In genomic region chr7:73799282-73800141, GRCh38 we compare ENCODE assay signal across 23 cellular contexts. TPM values are rescaled to one million over a fixed set of nuclear protein-coding genes. Genes with fewer than 3 reads are reported as not detected.
A peak's percentile ranks its signal among the peaks of the same experiment; 100 is the strongest.
DNase-seq lines count a peak whose midpoint lies in the region; ATAC-seq, FAIRE-seq and TF ChIP-seq lines count a peak whose summit lies in the region.
"Had no signal": no experiment of that assay in that cellular context is flagged by ENCODE, and none has a peak within 500 bp of the region (broad histone marks: within the 10 kb centered on the region; RNA-seq: fewer than 3 reads in every experiment).

No MANE protein-coding gene starts in this region.

- POLR2A ChIA-PET in K562 (lab: Yijun Ruan, JAX) = interaction anchor here (0.6 kb wide), 1 partner anchor 80 kb away, joined by 3 read pairs; no protein-coding TSS in a partner anchor

- H2AFZ ChIP-seq in K562 (ENCODE audit: low read depth, low read length) = peak overlapping the region; percentile 48
- H2AFZ ChIP-seq: GM23248 had no signal

- H3K27me3 ChIP-seq in K562 (ENCODE audit: control insufficient read depth in 2 of 2, insufficient read depth in 2 of 2, low read length in 2 of 2) = no peaks in the 10 kb centered on the region
- H3K27me3 ChIP-seq: ovary had no signal

- 18% methylated on average over 10 of the region's 10 CpGs for WGBS in K562 (ENCODE audit: insufficient coverage, low coverage, missing lambda C conversion rate)

- no peaks in the 10 kb centered on the region for H3K9me1 ChIP-seq in K562 (ENCODE audit: control insufficient read depth, insufficient read depth, low read length)

- H3K9me3 ChIP-seq in K562 (replicated peaks; ENCODE audit: control insufficient read depth, insufficient read depth, low read depth, low read length) = no peaks in the 10 kb centered on the region
- H3K9me3 ChIP-seq: ovary had no signal

- H3K4me2 ChIP-seq in K562 (ENCODE audit: insufficient read depth, low read length) = no peak overlapping the region

- H3K79me2 ChIP-seq in K562 (ENCODE audit: control insufficient read depth, insufficient read depth, low read length) = no peaks in the 10 kb centered on the region

- no peak for FAIRE-seq in K562 (lab: Jason Lieb, UNC)

- TF ChIP-seq RAD21 in K562 (CRISPR knock-in tag; conservative IDR thresholded peaks at IDR 0.05 in 1 of 2, IDR thresholded peaks at IDR 0.05 in 1 of 2) = no peak

- BruUV-seq in K562 (replicated peaks; lab: Mats Ljungman, UMichigan) = no TSS peak

- H3K27ac ChIP-seq in K562 (ENCODE audit: extremely low read depth, low read depth, low read length) = no peak overlapping the region
- H3K27ac ChIP-seq: C4-2B, GM23248, ovary had no signal

- no peak for TF ChIP-seq CTCF in K562 (IDR thresholded peaks at IDR 0.05 in 2 of 3, conservative IDR thresholded peaks at IDR 0.05 in 1 of 3; ENCODE audit: insufficient read depth in 2 of 3, low read depth in 1 of 3, low read length in 3 of 3)

- TF ChIP-seq EP300 in K562 (IDR thresholded peaks at IDR 0.05; ENCODE audit: low read length) = no peak

- DNase-seq in cardiac septum (ENCODE audit: low spot score) (peak; percentile 26), Right ventricle myocardium inferior (ENCODE audit: missing footprints) (no peak), K562 (ENCODE audit: extremely low read depth in 1 of 4, low spot score in 3 of 4) (no peak), mesenteric fat pad (ENCODE audit: low spot score) (peak; percentile 30), dedifferentiated amniotic fluid mesenchymal stem cell (ENCODE audit: extremely low spot score) (no peak), D341Med (ENCODE audit: low spot score) (no peak), pons (ENCODE audit: low spot score) (no peak)
- no peak for DNase-seq in activated effector memory CD4-positive, alpha-beta T cell treated with Interleukin-2 at 50 U/mL for 16 hours
- DNase-seq: 8988T; activated CD4-positive, alpha-beta memory T cell treated with anti-CD3 and anti-CD28 coated beads for 36 hours; activated T-cell treated with anti-CD3 and anti-CD28 coated beads, Interleukin-2, amount 50 U/mL, for 24 hours; DMS153; GM23248; IMR-90; left ventricle myocardium superior; NCI-H187; NK-92 treated with Interleukin-12 subunit alpha and Interleukin-12 subunit beta, amount 100 ng/mL, for 24 hours; ovary; stimulated activated CD4-positive, alpha-beta T cell treated with anti-CD3 and anti-CD28 coated beads, Interleukin-4, amount 100 ng/mL, for 4 hours had no signal

- H3K36me3 ChIP-seq in K562 (ENCODE audit: control insufficient read depth, insufficient read depth, low read length) = no peaks in the 10 kb centered on the region
- H3K36me3 ChIP-seq: ovary had no signal

- CTCF ChIA-PET in K562 (lab: Yijun Ruan, JAX; ENCODE audit: low intra/inter-chr PET ratio) = no interaction called here

- ATAC-seq in Right ventricle myocardium inferior (no peak), K562 (peak; percentile 42; the same call in 2 of the 3 replicates)
- ATAC-seq: left ventricle myocardium superior, WTC11 had no signal

- intact Hi-C loops in cardiac septum (cut with DNase I) (no loop called here), Right ventricle myocardium inferior (cut with DNase I) (no loop called here), K562 (cut with micrococcal nuclease) (loop anchor here (5.0 kb wide), 1 partner anchor 228 kb away; the partner anchor contains the start of gene ELN)

- no peak overlapping the region for H3K4me3 ChIP-seq in K562
- H3K4me3 ChIP-seq: GM23248, ovary had no signal

- in situ Hi-C loops in K562 (cut with MboI) = no loop called here

- TF ChIP-seq POLR2A in K562 (conservative IDR thresholded peaks at IDR 0.05) = no peak

- no peak overlapping the region for H3K9ac ChIP-seq in K562 (ENCODE audit: insufficient read depth in 1 of 2, low read depth in 2 of 2, low read length in 2 of 2)
- H3K9ac ChIP-seq: GM23248 had no signal

- peaks cover under 1 to 3% of the 10 kb centered on the region in 2 experiments; a peak in 4 of 5 replicates for H3K4me1 ChIP-seq in K562 (replicated peaks in 1 of 2; ENCODE audit: control insufficient read depth in 2 of 2, insufficient read depth in 2 of 2, low read length in 2 of 2)

- no peaks in the 10 kb centered on the region for H4K20me1 ChIP-seq in K562 (replicated peaks; ENCODE audit: control insufficient read depth, insufficient read depth, low read length)

TF ChIP-seq in K562, 482 proteins besides CTCF, POLR2A, EP300 and RAD21:
- peak; percentile 15; the same call in 1 of the 2 replicates for TF ChIP-seq JUND (IDR thresholded peaks at IDR 0.05; ENCODE audit: borderline replicate concordance, low read depth, low read length)
- TF ChIP-seq JUND (tag; IDR thresholded peaks at IDR 0.05; ENCODE audit: borderline replicate concordance, low read depth, low read length) = no peak
- TF ChIP-seq ZNF75A (CRISPR knock-in tag; IDR thresholded peaks at IDR 0.05) = no peak
- peak; percentile 35; the same call in 1 of the 2 replicates for TF ChIP-seq LEF1 (IDR thresholded peaks at IDR 0.05)
TF ChIP-seq in K562: peak in this region for 2.

RNA-seq across cellular contexts. Expression of gene CLDN3, which starts 29.4 kb away (rescaled TPM):
- total RNA-seq in cardiac septum (not detected), Right ventricle myocardium inferior (not detected), K562 (2014; rRNA removed) (not detected in 2 replicates), K562 (2014; rRNA removed; fragmentation: Illumina TruSeq; extraction: Trizol) (not detected in 2 replicates), K562 (2015; rRNA removed; fragmentation: Illumina TruSeq; extraction: Trizol) (not detected in 2 replicates), K562 (2021) (0.29 TPM in 1 of 2 replicates, not detected in the other), mesenteric fat pad (not detected)
- not detected in 2 replicates for total RNA-seq in K562 (2011; cell fraction: chromatin; rRNA removed; ENCODE audit: low replicate concordance)
- total RNA-seq in K562 (2011; cell fraction: nucleolus; rRNA removed) = not detected in 2 replicates
- not detected in 2 replicates for total RNA-seq in K562 (2011; cell fraction: nucleoplasm; rRNA removed)
- polyA plus RNA-seq in K562 (2011; rRNA removed) (not detected in 2 replicates), K562 (2014; fragmentation: Illumina TruSeq; extraction: Trizol) (not detected in 2 replicates), K562 (2014; fragmentation: Nextera tagmentation; extraction: Ambion mirVana) (not detected), K562 (2014; rRNA removed) (not detected in 2 replicates)
- not detected in 2 replicates for polyA plus RNA-seq in K562 (2011; cell fraction: cytosol; rRNA removed)
- polyA plus RNA-seq in K562 (2011; cell fraction: nucleus; rRNA removed) = not detected in 2 replicates
- polyA plus RNA-seq in K562 (2012) = 0.05 TPM in 1 of 2 replicates, not detected in the other
- polyA minus RNA-seq in K562 (2011; rRNA and poly(A)+ RNA removed) = not detected in 2 replicates
- not detected in 2 replicates for polyA minus RNA-seq in K562 (2011; cell fraction: cytosol; rRNA and poly(A)+ RNA removed)
- polyA minus RNA-seq in K562 (2011; cell fraction: nucleus; rRNA and poly(A)+ RNA removed) = not detected in 2 replicates
- total RNA-seq: activated CD4-positive, alpha-beta memory T cell treated with anti-CD3 and anti-CD28 coated beads for 36 hours; GM23248; left ventricle myocardium superior; myocyte had no signal
- polyA plus RNA-seq: GM23248 had no signal

RNA-seq across cellular contexts. Expression of gene CLDN4, which starts 31.3 kb away (rescaled TPM):
- total RNA-seq in cardiac septum = not detected
- total RNA-seq in Right ventricle myocardium inferior = not detected
- total RNA-seq in K562 (2011; cell fraction: chromatin; rRNA removed; ENCODE audit: low replicate concordance) = 1.8 and 2.6 TPM in 2 replicates
- 0.66 and 1.0 TPM in 2 replicates for total RNA-seq in K562 (2011; cell fraction: nucleolus; rRNA removed)
- 2.3 and 2.8 TPM in 2 replicates for total RNA-seq in K562 (2011; cell fraction: nucleoplasm; rRNA removed)
- total RNA-seq in K562 (2014; rRNA removed) = 0.05 and 0.08 TPM in 2 replicates
- total RNA-seq in K562 (2014; rRNA removed; fragmentation: Illumina TruSeq; extraction: Trizol) = 0.06 TPM in 1 of 2 replicates, not detected in the other
- 0.04 and 0.07 TPM in 2 replicates for total RNA-seq in K562 (2015; rRNA removed; fragmentation: Illumina TruSeq; extraction: Trizol)
- 0.60 and 0.63 TPM in 2 replicates for total RNA-seq in K562 (2021)
- 0.06 and 0.37 TPM in 2 replicates for polyA plus RNA-seq in K562 (2011; rRNA removed)
- 0.18 TPM in 2 replicates for polyA plus RNA-seq in K562 (2011; cell fraction: cytosol; rRNA removed)
- polyA plus RNA-seq in K562 (2011; cell fraction: nucleus; rRNA removed) = 0.16 and 0.48 TPM in 2 replicates
- 0.13 and 0.25 TPM in 2 replicates for polyA plus RNA-seq in K562 (2012)
- polyA plus RNA-seq in K562 (2014; fragmentation: Illumina TruSeq; extraction: Trizol) = 0.10 and 0.21 TPM in 2 replicates
- polyA plus RNA-seq in K562 (2014; fragmentation: Nextera tagmentation; extraction: Ambion mirVana) = not detected
- 0.05 and 0.13 TPM in 2 replicates for polyA plus RNA-seq in K562 (2014; rRNA removed)
- 0.07 and 0.66 TPM in 2 replicates for polyA minus RNA-seq in K562 (2011; rRNA and poly(A)+ RNA removed)
- 0.67 TPM in 1 of 2 replicates, not detected in the other for polyA minus RNA-seq in K562 (2011; cell fraction: cytosol; rRNA and poly(A)+ RNA removed)
- polyA minus RNA-seq in K562 (2011; cell fraction: nucleus; rRNA and poly(A)+ RNA removed) = 0.27 TPM in 1 of 2 replicates, not detected in the other
- 0.71 TPM for total RNA-seq in mesenteric fat pad
- total RNA-seq: GM23248, left ventricle myocardium superior, myocyte, skeletal muscle tissue had no signal

RNA-seq across cellular contexts. Expression of gene METTL27, which starts 42.8 kb away (rescaled TPM):
- total RNA-seq in cardiac septum = 0.35 TPM
- 0.27 TPM for total RNA-seq in Right ventricle myocardium inferior
- 1.9 and 4.9 TPM in 2 replicates for total RNA-seq in K562 (2011; cell fraction: chromatin; rRNA removed; ENCODE audit: low replicate concordance)
- 3.6 and 4.8 TPM in 2 replicates for total RNA-seq in K562 (2011; cell fraction: nucleolus; rRNA removed)
- total RNA-seq in K562 (2011; cell fraction: nucleoplasm; rRNA removed) = 2.0 and 5.0 TPM in 2 replicates
- 0.32 and 0.94 TPM in 2 replicates for total RNA-seq in K562 (2014; rRNA removed)
- total RNA-seq in K562 (2014; rRNA removed; fragmentation: Illumina TruSeq; extraction: Trizol) = not detected in 2 replicates
- total RNA-seq in K562 (2015; rRNA removed; fragmentation: Illumina TruSeq; extraction: Trizol) = not detected in 2 replicates
- total RNA-seq in K562 (2021) = 0.42 and 0.73 TPM in 2 replicates
- 0.33 and 0.49 TPM in 2 replicates for polyA plus RNA-seq in K562 (2011; rRNA removed)
- 0.59 and 1.3 TPM in 2 replicates for polyA plus RNA-seq in K562 (2011; cell fraction: cytosol; rRNA removed)
- polyA plus RNA-seq in K562 (2011; cell fraction: nucleus; rRNA removed) = 1.4 and 3.9 TPM in 2 replicates
- 0.25 and 0.58 TPM in 2 replicates for polyA plus RNA-seq in K562 (2012)
- 0.69 TPM in 1 of 2 replicates, not detected in the other for polyA plus RNA-seq in K562 (2014; fragmentation: Illumina TruSeq; extraction: Trizol)
- under 1 TPM in 1 of 2 experiments, not detected in 1; 0.08 TPM for polyA plus RNA-seq in K562 (2014; fragmentation: Nextera tagmentation; extraction: Ambion mirVana)
- 0.35 and 0.82 TPM in 2 replicates for polyA plus RNA-seq in K562 (2014; rRNA removed)
- 0.53 and 1.1 TPM in 2 replicates for polyA minus RNA-seq in K562 (2011; rRNA and poly(A)+ RNA removed)
- polyA minus RNA-seq in K562 (2011; cell fraction: cytosol; rRNA and poly(A)+ RNA removed) = not detected in 2 replicates
- polyA minus RNA-seq in K562 (2011; cell fraction: nucleus; rRNA and poly(A)+ RNA removed) = 1.6 and 1.9 TPM in 2 replicates
- total RNA-seq in mesenteric fat pad = 1.7 TPM

Comparison
In these comparisons a context has a peak if more than half of its experiments do, and no peak if none do; other contexts are left out.
1. DNase-seq: peak in cardiac septum (single experiment) and mesenteric fat pad (single experiment); none in Right ventricle myocardium inferior (single experiment), K562 (0 of 4), dedifferentiated amniotic fluid mesenchymal stem cell (single experiment), D341Med (single experiment), pons (single experiment) and activated effector memory CD4-positive, alpha-beta T cell treated with Interleukin-2 at 50 U/mL for 16 hours (single experiment).